In genomic region chr14:100132903-100133510, GRCh38 we compare ENCODE assay signal across 1 cellular context.
TF ChIP-seq lines count a peak whose summit lies in the region.

No MANE protein-coding gene starts in this region.

TF ChIP-seq in WTC11, 78 proteins besides CTCF, POLR2A, EP300 and RAD21 (continued from another document):
- TF ChIP-seq RELA (CRISPR knock-in tag; IDR thresholded peaks at IDR 0.05; ENCODE audit: borderline replicate concordance) (no peak), MYBL2 (CRISPR knock-in tag; IDR thresholded peaks at IDR 0.05) (no peak), ZNF423 (CRISPR knock-in tag; IDR thresholded peaks at IDR 0.05) (no peak), ZNF512 (CRISPR knock-in tag; IDR thresholded peaks at IDR 0.05; ENCODE audit: borderline replicate concordance) (no peak), GTF2I (CRISPR knock-in tag; conservative IDR thresholded peaks at IDR 0.05) (no peak), OVOL2 (CRISPR knock-in tag; IDR thresholded peaks at IDR 0.05; ENCODE audit: borderline replicate concordance) (no peak), ZNF532 (CRISPR knock-in tag; IDR thresholded peaks at IDR 0.05; ENCODE audit: borderline replicate concordance) (no peak), GABPB1 (CRISPR knock-in tag; IDR thresholded peaks at IDR 0.05) (no peak)
